In the genomic region with DNA sequence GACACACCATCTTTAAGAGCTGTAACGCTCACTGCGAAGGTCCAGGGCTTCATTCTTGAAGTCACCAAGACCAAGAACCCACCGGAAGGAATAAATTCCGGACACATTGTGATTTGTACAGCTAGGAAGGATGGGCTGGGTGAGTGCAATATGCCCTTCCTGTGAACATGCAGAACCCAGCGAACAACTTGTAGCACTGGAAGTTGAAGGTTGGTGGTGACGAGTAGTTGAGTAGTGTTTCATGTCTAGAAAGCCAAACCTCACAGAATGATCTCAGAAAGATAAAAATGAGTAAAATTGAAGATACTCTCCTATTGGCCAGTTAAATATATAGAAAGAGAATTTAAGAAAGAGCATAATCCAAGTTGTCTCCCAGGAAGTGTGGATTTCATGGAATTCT, we compare ENCODE assay signal across 20 cellular contexts.
"Had no signal": no experiment of that assay in that cellular context is flagged by ENCODE, and none has a peak within 500 bp of the region (broad histone marks: within the 10 kb centered on the region; RNA-seq: fewer than 3 reads in every experiment).

No MANE protein-coding gene starts in this region.

- ATAC-seq: foreskin keratinocyte, gastroesophageal sphincter, heart left ventricle, left cardiac atrium, left lung, mucosa of descending colon, sciatic nerve had no signal

- H3K9me3 Mint-ChIP-seq: mesothelial cell of epicardium, nephron, neural progenitor cell had no signal

- H3K4me1 Mint-ChIP-seq: mesothelial cell of epicardium, naive B cell had no signal

- DNase-seq: dermis blood vessel endothelial cell; effector memory CD4-positive, alpha-beta T cell; foreskin keratinocyte; heart left ventricle; left cardiac atrium; left lung; mesenchymal stem cell; mucosa of descending colon; naive B cell; stimulated activated CD4-positive, alpha-beta T cell treated with anti-CD3 and anti-CD28 coated beads, Interleukin-12 subunit alpha, Interleukin-12 subunit beta, amount 100 ng/mL, for 4 hours; stimulated activated CD4-positive, alpha-beta T cell treated with anti-CD3 and anti-CD28 coated beads, Interleukin-1b, Interleukin-23, amount 100 ng/mL, for 48 hours; stimulated activated CD4-positive, alpha-beta T cell treated with anti-CD3 and anti-CD28 coated beads, Interleukin-4, amount 100 ng/mL, for 1 hour; stimulated activated CD8-positive, alpha-beta memory T cell treated with anti-CD3 and anti-CD28 coated beads, Interleukin-4, amount 100 ng/mL, for 48 hours; stimulated activated naive CD4-positive, alpha-beta T cell treated with Interleukin-2 at 50 U/mL for 16 hours; upper lobe of left lung had no signal

- H3K36me3 Mint-ChIP-seq: mesothelial cell of epicardium, neural progenitor cell had no signal

- H3K27ac Mint-ChIP-seq: mesothelial cell of epicardium, nephron, neural progenitor cell had no signal

- H3K4me3 Mint-ChIP-seq: mesothelial cell of epicardium, naive B cell, nephron, neural progenitor cell had no signal
